In the genomic region with DNA sequence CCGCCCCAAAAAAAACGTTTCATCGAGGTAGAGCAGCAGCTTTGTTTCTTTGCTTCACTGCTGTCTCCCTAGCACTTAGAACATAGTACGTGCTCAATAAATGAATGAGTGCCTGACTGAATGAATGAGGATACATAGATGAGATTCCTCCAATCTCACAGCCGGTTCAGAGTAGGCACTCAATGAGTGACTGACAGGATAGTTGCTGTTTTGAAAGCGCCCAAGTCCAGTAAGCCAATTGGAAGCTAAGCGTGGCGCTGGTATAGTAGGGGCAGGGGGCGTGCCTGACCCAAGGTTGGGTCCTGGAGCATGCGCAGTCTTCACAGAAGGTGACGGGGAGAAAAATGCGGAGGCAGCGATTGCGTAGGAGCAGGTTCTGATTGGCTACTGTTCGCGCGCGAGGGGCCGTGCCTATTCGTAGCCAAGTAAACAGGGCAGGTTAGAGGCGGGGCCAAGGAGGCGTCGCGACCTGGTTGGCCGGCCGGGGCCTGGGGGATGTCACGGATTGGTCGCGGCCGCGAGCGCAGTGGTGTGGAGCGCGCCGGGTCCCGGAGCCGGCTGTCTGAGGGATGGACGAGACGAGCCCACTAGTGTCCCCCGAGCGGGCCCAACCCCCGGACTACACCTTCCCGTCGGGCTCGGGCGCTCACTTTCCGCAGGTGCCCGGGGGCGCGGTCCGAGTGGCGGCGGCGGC, we compare ENCODE assay signal across 1 cellular context.
TF ChIP-seq lines count a peak whose summit lies in the region.

A gene (plus strand): TSS at position 498 of the 694 bp plus-strand sequence. CDS start 72 bp downstream, at position 570.

TF ChIP-seq in GM12878, 131 proteins besides CTCF, POLR2A, EP300 and RAD21 (continued from another document and continues in another):
- TF ChIP-seq, protein P1, sequence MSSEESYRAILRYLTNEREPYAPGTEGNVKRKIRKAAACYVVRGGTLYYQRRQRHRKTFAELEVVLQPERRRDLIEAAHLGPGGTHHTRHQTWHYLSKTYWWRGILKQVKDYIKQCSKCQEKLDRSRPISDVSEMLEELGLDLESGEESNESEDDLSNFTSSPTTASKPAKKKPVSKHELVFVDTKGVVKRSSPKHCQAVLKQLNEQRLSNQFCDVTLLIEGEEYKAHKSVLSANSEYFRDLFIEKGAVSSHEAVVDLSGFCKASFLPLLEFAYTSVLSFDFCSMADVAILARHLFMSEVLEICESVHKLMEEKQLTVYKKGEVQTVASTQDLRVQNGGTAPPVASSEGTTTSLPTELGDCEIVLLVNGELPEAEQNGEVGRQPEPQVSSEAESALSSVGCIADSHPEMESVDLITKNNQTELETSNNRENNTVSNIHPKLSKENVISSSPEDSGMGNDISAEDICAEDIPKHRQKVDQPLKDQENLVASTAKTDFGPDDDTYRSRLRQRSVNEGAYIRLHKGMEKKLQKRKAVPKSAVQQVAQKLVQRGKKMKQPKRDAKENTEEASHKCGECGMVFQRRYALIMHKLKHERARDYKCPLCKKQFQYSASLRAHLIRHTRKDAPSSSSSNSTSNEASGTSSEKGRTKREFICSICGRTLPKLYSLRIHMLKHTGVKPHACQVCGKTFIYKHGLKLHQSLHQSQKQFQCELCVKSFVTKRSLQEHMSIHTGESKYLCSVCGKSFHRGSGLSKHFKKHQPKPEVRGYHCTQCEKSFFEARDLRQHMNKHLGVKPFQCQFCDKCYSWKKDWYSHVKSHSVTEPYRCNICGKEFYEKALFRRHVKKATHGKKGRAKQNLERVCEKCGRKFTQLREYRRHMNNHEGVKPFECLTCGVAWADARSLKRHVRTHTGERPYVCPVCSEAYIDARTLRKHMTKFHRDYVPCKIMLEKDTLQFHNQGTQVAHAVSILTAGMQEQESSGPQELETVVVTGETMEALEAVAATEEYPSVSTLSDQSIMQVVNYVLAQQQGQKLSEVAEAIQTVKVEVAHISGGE (CRISPR knock-in tag; IDR thresholded peaks at IDR 0.05): no peak
- TF ChIP-seq DPF2 (IDR thresholded peaks at IDR 0.05) (peak; percentile 69; the same call in 1 of the 2 replicates), SRF (IDR thresholded peaks at IDR 0.05; ENCODE audit: low read depth in 2 of 2, low read length in 2 of 2) (no peak), STAT3 (IDR thresholded peaks at IDR 0.05; ENCODE audit: low read depth, low read length) (no peak), FOXK2 (IDR thresholded peaks at IDR 0.05) (peak; percentile 91), RB1 (IDR thresholded peaks at IDR 0.05; ENCODE audit: borderline replicate concordance) (peak; percentile 62; the same call in 1 of the 2 replicates), CHD4 (IDR thresholded peaks at IDR 0.05) (no peak), FOXM1 (IDR thresholded peaks at IDR 0.05; ENCODE audit: low read depth, low read length) (no peak), IKZF2 (IDR thresholded peaks at IDR 0.05) (no peak), NR2C1 (IDR thresholded peaks at IDR 0.05) (peak; percentile 78), CREB1 (IDR thresholded peaks at IDR 0.05; ENCODE audit: low read depth) (peak; percentile 87), BRCA1 (IDR thresholded peaks at IDR 0.05; ENCODE audit: low read depth, low read length) (no peak), MTA3 (IDR thresholded peaks at IDR 0.05; ENCODE audit: borderline replicate concordance, low read length) (no peak), HCFC1 (IDR thresholded peaks at IDR 0.05; ENCODE audit: low read length) (no peak), MEF2A (IDR thresholded peaks at IDR 0.05; ENCODE audit: insufficient read depth, low read depth, low read length) (no peak), HDGF (IDR thresholded peaks at IDR 0.05) (peak; percentile 96), PAX8 (IDR thresholded peaks at IDR 0.05) (no peak), RUNX3 (IDR thresholded peaks at IDR 0.05; ENCODE audit: low read length) (no peak), ZZZ3 (IDR thresholded peaks at IDR 0.05; ENCODE audit: control insufficient read depth, insufficient read length, low read depth) (no peak), BHLHE40 (IDR thresholded peaks at IDR 0.05; ENCODE audit: borderline replicate concordance in 1 of 2, low read depth in 2 of 2, low read length in 1 of 2) (peak in 1 of 2 experiments; percentile 51; a peak in 2 of 4 replicates), RBBP5 (conservative IDR thresholded peaks at IDR 0.05) (no peak), ATF7 (IDR thresholded peaks at IDR 0.05; ENCODE audit: low read depth) (peak; percentile 22; the same call in 1 of the 2 replicates), TCF12 (IDR thresholded peaks at IDR 0.05; ENCODE audit: low read depth, low read length) (no peak), POU2F2 (IDR thresholded peaks at IDR 0.05; ENCODE audit: borderline replicate concordance, low read depth, low read length) (0 out of 3 replicates have a peak, but pooled peaks have one; percentile 7), SMC3 (IDR thresholded peaks at IDR 0.05; ENCODE audit: borderline replicate concordance, low read length) (no peak), SMAD1 (IDR thresholded peaks at IDR 0.05; ENCODE audit: low read depth, partially characterized antibody) (no peak)
- TF ChIP-seq, protein P2, sequence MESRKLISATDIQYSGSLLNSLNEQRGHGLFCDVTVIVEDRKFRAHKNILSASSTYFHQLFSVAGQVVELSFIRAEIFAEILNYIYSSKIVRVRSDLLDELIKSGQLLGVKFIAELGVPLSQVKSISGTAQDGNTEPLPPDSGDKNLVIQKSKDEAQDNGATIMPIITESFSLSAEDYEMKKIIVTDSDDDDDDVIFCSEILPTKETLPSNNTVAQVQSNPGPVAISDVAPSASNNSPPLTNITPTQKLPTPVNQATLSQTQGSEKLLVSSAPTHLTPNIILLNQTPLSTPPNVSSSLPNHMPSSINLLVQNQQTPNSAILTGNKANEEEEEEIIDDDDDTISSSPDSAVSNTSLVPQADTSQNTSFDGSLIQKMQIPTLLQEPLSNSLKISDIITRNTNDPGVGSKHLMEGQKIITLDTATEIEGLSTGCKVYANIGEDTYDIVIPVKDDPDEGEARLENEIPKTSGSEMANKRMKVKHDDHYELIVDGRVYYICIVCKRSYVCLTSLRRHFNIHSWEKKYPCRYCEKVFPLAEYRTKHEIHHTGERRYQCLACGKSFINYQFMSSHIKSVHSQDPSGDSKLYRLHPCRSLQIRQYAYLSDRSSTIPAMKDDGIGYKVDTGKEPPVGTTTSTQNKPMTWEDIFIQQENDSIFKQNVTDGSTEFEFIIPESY (IDR thresholded peaks at IDR 0.05): no peak
- TF ChIP-seq, protein P3, sequence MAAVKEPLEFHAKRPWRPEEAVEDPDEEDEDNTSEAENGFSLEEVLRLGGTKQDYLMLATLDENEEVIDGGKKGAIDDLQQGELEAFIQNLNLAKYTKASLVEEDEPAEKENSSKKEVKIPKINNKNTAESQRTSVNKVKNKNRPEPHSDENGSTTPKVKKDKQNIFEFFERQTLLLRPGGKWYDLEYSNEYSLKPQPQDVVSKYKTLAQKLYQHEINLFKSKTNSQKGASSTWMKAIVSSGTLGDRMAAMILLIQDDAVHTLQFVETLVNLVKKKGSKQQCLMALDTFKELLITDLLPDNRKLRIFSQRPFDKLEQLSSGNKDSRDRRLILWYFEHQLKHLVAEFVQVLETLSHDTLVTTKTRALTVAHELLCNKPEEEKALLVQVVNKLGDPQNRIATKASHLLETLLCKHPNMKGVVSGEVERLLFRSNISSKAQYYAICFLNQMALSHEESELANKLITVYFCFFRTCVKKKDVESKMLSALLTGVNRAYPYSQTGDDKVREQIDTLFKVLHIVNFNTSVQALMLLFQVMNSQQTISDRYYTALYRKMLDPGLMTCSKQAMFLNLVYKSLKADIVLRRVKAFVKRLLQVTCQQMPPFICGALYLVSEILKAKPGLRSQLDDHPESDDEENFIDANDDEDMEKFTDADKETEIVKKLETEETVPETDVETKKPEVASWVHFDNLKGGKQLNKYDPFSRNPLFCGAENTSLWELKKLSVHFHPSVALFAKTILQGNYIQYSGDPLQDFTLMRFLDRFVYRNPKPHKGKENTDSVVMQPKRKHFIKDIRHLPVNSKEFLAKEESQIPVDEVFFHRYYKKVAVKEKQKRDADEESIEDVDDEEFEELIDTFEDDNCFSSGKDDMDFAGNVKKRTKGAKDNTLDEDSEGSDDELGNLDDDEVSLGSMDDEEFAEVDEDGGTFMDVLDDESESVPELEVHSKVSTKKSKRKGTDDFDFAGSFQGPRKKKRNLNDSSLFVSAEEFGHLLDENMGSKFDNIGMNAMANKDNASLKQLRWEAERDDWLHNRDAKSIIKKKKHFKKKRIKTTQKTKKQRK (IDR thresholded peaks at IDR 0.05; ENCODE audit: low read depth, low read length): no peak; the same call in 1 of the 2 replicates
- TF ChIP-seq, protein P4, sequence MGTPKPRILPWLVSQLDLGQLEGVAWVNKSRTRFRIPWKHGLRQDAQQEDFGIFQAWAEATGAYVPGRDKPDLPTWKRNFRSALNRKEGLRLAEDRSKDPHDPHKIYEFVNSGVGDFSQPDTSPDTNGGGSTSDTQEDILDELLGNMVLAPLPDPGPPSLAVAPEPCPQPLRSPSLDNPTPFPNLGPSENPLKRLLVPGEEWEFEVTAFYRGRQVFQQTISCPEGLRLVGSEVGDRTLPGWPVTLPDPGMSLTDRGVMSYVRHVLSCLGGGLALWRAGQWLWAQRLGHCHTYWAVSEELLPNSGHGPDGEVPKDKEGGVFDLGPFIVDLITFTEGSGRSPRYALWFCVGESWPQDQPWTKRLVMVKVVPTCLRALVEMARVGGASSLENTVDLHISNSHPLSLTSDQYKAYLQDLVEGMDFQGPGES (IDR thresholded peaks at IDR 0.05): peak; percentile 76
- TF ChIP-seq, protein P5, sequence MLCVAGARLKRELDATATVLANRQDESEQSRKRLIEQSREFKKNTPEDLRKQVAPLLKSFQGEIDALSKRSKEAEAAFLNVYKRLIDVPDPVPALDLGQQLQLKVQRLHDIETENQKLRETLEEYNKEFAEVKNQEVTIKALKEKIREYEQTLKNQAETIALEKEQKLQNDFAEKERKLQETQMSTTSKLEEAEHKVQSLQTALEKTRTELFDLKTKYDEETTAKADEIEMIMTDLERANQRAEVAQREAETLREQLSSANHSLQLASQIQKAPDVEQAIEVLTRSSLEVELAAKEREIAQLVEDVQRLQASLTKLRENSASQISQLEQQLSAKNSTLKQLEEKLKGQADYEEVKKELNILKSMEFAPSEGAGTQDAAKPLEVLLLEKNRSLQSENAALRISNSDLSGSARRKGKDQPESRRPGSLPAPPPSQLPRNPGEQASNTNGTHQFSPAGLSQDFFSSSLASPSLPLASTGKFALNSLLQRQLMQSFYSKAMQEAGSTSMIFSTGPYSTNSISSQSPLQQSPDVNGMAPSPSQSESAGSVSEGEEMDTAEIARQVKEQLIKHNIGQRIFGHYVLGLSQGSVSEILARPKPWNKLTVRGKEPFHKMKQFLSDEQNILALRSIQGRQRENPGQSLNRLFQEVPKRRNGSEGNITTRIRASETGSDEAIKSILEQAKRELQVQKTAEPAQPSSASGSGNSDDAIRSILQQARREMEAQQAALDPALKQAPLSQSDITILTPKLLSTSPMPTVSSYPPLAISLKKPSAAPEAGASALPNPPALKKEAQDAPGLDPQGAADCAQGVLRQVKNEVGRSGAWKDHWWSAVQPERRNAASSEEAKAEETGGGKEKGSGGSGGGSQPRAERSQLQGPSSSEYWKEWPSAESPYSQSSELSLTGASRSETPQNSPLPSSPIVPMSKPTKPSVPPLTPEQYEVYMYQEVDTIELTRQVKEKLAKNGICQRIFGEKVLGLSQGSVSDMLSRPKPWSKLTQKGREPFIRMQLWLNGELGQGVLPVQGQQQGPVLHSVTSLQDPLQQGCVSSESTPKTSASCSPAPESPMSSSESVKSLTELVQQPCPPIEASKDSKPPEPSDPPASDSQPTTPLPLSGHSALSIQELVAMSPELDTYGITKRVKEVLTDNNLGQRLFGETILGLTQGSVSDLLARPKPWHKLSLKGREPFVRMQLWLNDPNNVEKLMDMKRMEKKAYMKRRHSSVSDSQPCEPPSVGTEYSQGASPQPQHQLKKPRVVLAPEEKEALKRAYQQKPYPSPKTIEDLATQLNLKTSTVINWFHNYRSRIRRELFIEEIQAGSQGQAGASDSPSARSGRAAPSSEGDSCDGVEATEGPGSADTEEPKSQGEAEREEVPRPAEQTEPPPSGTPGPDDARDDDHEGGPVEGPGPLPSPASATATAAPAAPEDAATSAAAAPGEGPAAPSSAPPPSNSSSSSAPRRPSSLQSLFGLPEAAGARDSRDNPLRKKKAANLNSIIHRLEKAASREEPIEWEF (IDR thresholded peaks at IDR 0.05; ENCODE audit: insufficient replicate concordance, low read depth, low read length): no peak
- TF ChIP-seq, protein P6, sequence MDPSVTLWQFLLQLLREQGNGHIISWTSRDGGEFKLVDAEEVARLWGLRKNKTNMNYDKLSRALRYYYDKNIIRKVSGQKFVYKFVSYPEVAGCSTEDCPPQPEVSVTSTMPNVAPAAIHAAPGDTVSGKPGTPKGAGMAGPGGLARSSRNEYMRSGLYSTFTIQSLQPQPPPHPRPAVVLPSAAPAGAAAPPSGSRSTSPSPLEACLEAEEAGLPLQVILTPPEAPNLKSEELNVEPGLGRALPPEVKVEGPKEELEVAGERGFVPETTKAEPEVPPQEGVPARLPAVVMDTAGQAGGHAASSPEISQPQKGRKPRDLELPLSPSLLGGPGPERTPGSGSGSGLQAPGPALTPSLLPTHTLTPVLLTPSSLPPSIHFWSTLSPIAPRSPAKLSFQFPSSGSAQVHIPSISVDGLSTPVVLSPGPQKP (IDR thresholded peaks at IDR 0.05; ENCODE audit: low read depth, low read length): no peak
- TF ChIP-seq, protein P7, sequence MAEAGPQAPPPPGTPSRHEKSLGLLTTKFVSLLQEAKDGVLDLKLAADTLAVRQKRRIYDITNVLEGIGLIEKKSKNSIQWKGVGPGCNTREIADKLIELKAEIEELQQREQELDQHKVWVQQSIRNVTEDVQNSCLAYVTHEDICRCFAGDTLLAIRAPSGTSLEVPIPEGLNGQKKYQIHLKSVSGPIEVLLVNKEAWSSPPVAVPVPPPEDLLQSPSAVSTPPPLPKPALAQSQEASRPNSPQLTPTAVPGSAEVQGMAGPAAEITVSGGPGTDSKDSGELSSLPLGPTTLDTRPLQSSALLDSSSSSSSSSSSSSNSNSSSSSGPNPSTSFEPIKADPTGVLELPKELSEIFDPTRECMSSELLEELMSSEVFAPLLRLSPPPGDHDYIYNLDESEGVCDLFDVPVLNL (IDR thresholded peaks at IDR 0.05; ENCODE audit: low read depth, low read length): peak; percentile 61
- TF ChIP-seq, protein P8, sequence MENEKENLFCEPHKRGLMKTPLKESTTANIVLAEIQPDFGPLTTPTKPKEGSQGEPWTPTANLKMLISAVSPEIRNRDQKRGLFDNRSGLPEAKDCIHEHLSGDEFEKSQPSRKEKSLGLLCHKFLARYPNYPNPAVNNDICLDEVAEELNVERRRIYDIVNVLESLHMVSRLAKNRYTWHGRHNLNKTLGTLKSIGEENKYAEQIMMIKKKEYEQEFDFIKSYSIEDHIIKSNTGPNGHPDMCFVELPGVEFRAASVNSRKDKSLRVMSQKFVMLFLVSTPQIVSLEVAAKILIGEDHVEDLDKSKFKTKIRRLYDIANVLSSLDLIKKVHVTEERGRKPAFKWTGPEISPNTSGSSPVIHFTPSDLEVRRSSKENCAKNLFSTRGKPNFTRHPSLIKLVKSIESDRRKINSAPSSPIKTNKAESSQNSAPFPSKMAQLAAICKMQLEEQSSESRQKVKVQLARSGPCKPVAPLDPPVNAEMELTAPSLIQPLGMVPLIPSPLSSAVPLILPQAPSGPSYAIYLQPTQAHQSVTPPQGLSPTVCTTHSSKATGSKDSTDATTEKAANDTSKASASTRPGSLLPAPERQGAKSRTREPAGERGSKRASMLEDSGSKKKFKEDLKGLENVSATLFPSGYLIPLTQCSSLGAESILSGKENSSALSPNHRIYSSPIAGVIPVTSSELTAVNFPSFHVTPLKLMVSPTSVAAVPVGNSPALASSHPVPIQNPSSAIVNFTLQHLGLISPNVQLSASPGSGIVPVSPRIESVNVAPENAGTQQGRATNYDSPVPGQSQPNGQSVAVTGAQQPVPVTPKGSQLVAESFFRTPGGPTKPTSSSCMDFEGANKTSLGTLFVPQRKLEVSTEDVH (IDR thresholded peaks at IDR 0.05; ENCODE audit: low read depth, partially characterized antibody): no peak
